ENCODE assay signal across 8 cellular contexts in the genomic region with DNA sequence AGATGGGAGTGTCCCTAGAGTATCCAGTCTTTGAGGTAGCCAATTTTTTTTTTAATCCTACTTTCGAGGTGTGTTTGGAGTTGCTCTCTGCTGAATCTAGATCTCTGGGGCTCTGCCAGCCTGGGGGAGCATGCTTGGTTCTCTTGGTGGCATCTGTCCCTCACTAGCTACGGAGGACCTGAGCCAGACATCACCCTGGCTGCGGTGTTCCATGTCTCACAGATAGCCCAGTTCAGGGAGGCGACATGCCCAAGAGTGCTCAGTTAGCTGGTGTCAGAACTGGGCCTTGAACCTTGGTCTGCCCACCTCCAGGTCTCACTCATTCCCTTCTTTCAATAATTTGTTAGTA. TPM values are rescaled to one million over a fixed set of nuclear protein-coding genes. Genes with fewer than 3 reads are reported as not detected.
A peak's percentile ranks its signal among the peaks of the same experiment; 100 is the strongest.
DNase-seq lines count a peak whose midpoint lies in the region; ATAC-seq and TF ChIP-seq lines count a peak whose summit lies in the region.

No MANE protein-coding gene starts in this region.

- peak; percentile 25 for ATAC-seq in CD4-positive, alpha-beta T cell (ENCODE audit: poor library complexity)
- ATAC-seq in Panc1, result peak; percentile 9
- ATAC-seq in GM18858 (IDR thresholded peaks at IDR 0.05; ENCODE audit: unreplicated experiment), result no peak
- no peak for ATAC-seq in HG03139 (IDR thresholded peaks at IDR 0.05; ENCODE audit: unreplicated experiment)

- 69% methylated on average over 4 of the region's 4 CpGs for WGBS in esophagus muscularis mucosa

- no peak for TF ChIP-seq POLR2A in esophagus muscularis mucosa (IDR thresholded peaks at IDR 0.05; ENCODE audit: low read depth)

- TF ChIP-seq CTCF in CD4-positive, alpha-beta T cell (IDR thresholded peaks at IDR 0.05), result no peak
- no peak for TF ChIP-seq CTCF in Panc1 (IDR thresholded peaks at IDR 0.05)
- no peak for TF ChIP-seq CTCF in esophagus muscularis mucosa (IDR thresholded peaks at IDR 0.05)
- no peak for TF ChIP-seq CTCF in neutrophil (IDR thresholded peaks at IDR 0.05)

- in situ Hi-C loops in Panc1 (cut with HindIII; ENCODE audit: low pct_unique_long_range_greater_than_20kb, low sequenced_read_pairs), result no loop called here

- TF ChIP-seq EP300 in esophagus muscularis mucosa (IDR thresholded peaks at IDR 0.05), result no peak

- no peak for DNase-seq in CD4-positive, alpha-beta T cell
- DNase-seq in Panc1 (ENCODE audit: low read depth, low spot score) (no peak), esophagus muscularis mucosa (ENCODE audit: extremely low spot score) (no peak), HCEC 1CT (no peak), NCI-H510A treated with DMSO at 0.1 percent for 48 hours (lab: John Stamatoyannopoulos, UW) (no peak)

- H3K4me1 Mint-ChIP-seq in CD4-positive, alpha-beta T cell (ENCODE audit: low read depth), result peaks cover 10% of the 10 kb centered on the region

- POLR2A ChIA-PET in CD4-positive, alpha-beta T cell (lab: Charles Lee), result no interaction called here
- POLR2A ChIA-PET in Panc1 (lab: Charles Lee), result no interaction called here

- H3K27me3 ChIP-seq in CD4-positive, alpha-beta T cell (ENCODE audit: control insufficient read depth, insufficient read depth, low read length), result peaks cover 29% of the 10 kb centered on the region
- H3K27me3 ChIP-seq in Panc1 (ENCODE audit: control insufficient read depth, insufficient read depth, low read length), result no peaks in the 10 kb centered on the region
- H3K27me3 ChIP-seq in esophagus muscularis mucosa, result no peaks in the 10 kb centered on the region
- H3K27me3 ChIP-seq in neutrophil, result peaks cover 34% of the 10 kb centered on the region

- no peak overlapping the region for H3K27ac ChIP-seq in CD4-positive, alpha-beta T cell (ENCODE audit: low read depth, low read length)
- H3K27ac ChIP-seq in Panc1 (ENCODE audit: low read length) (peak overlapping the region; percentile 95), esophagus muscularis mucosa (replicated peaks in 1 of 4) (peak overlapping the region; percentile 74 to 87 (median 85)), neutrophil (peak overlapping the region; percentile 88)

- no peak overlapping the region for H3K27ac Mint-ChIP-seq in CD4-positive, alpha-beta T cell

- no peaks in the 10 kb centered on the region for H3K9me3 Mint-ChIP-seq in CD4-positive, alpha-beta T cell

- CTCF ChIA-PET in CD4-positive, alpha-beta T cell (lab: Charles Lee), result no interaction called here
- CTCF ChIA-PET in Panc1 (lab: Charles Lee), result no interaction called here

- no peaks in the 10 kb centered on the region for H3K9me3 ChIP-seq in CD4-positive, alpha-beta T cell (ENCODE audit: control insufficient read depth, low read length)
- H3K9me3 ChIP-seq in Panc1 (ENCODE audit: control insufficient read depth, insufficient read depth, low read depth, low read length) (no peaks in the 10 kb centered on the region), esophagus muscularis mucosa (no peaks in the 10 kb centered on the region), neutrophil (no peaks in the 10 kb centered on the region)

- H3K27me3 Mint-ChIP-seq in CD4-positive, alpha-beta T cell, result peaks cover 35% of the 10 kb centered on the region

- H3K36me3 ChIP-seq in Panc1 (ENCODE audit: control insufficient read depth, insufficient read depth, low read length) (peaks cover 2% of the 10 kb centered on the region; the same call in 1 of the 2 replicates), esophagus muscularis mucosa (peaks cover 0 to 18% (median 7%) of the 10 kb centered on the region in 4 donors), neutrophil (no peaks in the 10 kb centered on the region)

- H3K4me3 ChIP-seq in Panc1 (ENCODE audit: low read depth in 2 of 2, low read length in 2 of 2), result peak overlapping the region; percentile 77 to 88
- H3K4me3 ChIP-seq in esophagus muscularis mucosa, result peak overlapping the region; percentile 57 to 75 (median 66)
- peak overlapping the region; percentile 66 to 78 for H3K4me3 ChIP-seq in neutrophil (ENCODE audit: low read depth in 1 of 2, low read length in 1 of 2)

- no TSS peak for BruUV-seq in Panc1 (replicated peaks; lab: Mats Ljungman, UMichigan)

- H3K4me3 Mint-ChIP-seq in CD4-positive, alpha-beta T cell, result no peak overlapping the region

- intact Hi-C loops in CD4-positive, alpha-beta T cell (cut with DNase I, micrococcal nuclease), result no loop called here
- intact Hi-C loops in Panc1 (cut with micrococcal nuclease; ENCODE audit: unreplicated experiment) (no loop called here), esophagus muscularis mucosa (cut with DNase I) (no loop called here)

- H3K4me1 ChIP-seq in Panc1 (ENCODE audit: control insufficient read depth, insufficient read depth, low read length) (peaks cover 59% of the 10 kb centered on the region), esophagus muscularis mucosa (peaks cover 23 to 47% (median 29%) of the 10 kb centered on the region in 4 donors), neutrophil (ENCODE audit: control insufficient read depth in 1 of 2, insufficient read depth in 1 of 2, low read depth in 1 of 2, low read length in 1 of 2) (peaks cover 39 to 45% of the 10 kb centered on the region in 2 experiments)

- H3K36me3 Mint-ChIP-seq in CD4-positive, alpha-beta T cell (ENCODE audit: low read depth), result no peaks in the 10 kb centered on the region

RNA-seq across cellular contexts. Expression of gene HMOX1, which starts 0.5 kb away (rescaled TPM):
- 1 to 10 TPM; 1.1 to 1.5 TPM for total RNA-seq in CD4-positive, alpha-beta T cell
- total RNA-seq in Panc1 (2021; ENCODE audit: unreplicated experiment) (105 TPM), esophagus muscularis mucosa (100 to 1,000 TPM in 1 of 4 donors, 10 to 100 TPM in 2, 1 to 10 TPM in 1; 8.7 to 603 (median 13.0) TPM)
- polyA plus RNA-seq in Panc1 (2012; ENCODE audit: insufficient read length), result 198 TPM

RNA-seq across cellular contexts. Expression of gene MCM5, which starts 18.5 kb away (rescaled TPM):
- total RNA-seq in CD4-positive, alpha-beta T cell, result 10 to 100 TPM; 21.6 to 22.6 TPM
- 122 TPM for total RNA-seq in Panc1 (2021; ENCODE audit: unreplicated experiment)
- polyA plus RNA-seq in Panc1 (2012; ENCODE audit: insufficient read length), result 119 TPM
- total RNA-seq in esophagus muscularis mucosa, result 10 to 100 TPM in 3 of 4 donors, 1 to 10 TPM in 1; 9.1 to 22.2 (median 16.4) TPM

Comparison
In these comparisons a context has a peak if more than half of its experiments do, and no peak if none do; other contexts are left out.
1. ATAC-seq: peak in CD4-positive, alpha-beta T cell (single experiment) and Panc1 (single experiment); none in GM18858 (single experiment) and HG03139 (single experiment).
2. Peak in every context shown above with its lines, with median percentiles within 50 percentile points of each other: H3K4me3 ChIP-seq.